8 cellular contexts compared by ENCODE assay signal in genomic region chr14:31419179-31420012, GRCh38. TPM values are rescaled to one million over a fixed set of nuclear protein-coding genes. Genes with fewer than 3 reads are reported as not detected.
A peak's percentile ranks its signal among the peaks of the same experiment; 100 is the strongest.
DNase-seq lines count a peak whose midpoint lies in the region; ATAC-seq, FAIRE-seq and TF ChIP-seq lines count a peak whose summit lies in the region.

No MANE protein-coding gene starts in this region.

- H3K4me3 ChIP-seq in BE2C (ENCODE audit: low read depth, low read length) = peak overlapping the region; percentile 98
- peak overlapping the region; percentile 98 for H3K4me3 ChIP-seq in astrocyte of the cerebellum (ENCODE audit: low read depth, low read length)
- H3K4me3 ChIP-seq in right lobe of liver = peak overlapping the region; percentile 76 to 99 (median 93)
- H3K4me3 ChIP-seq in transverse colon = peak overlapping the region; percentile 46 to 98 (median 90)

- H3K9me3 ChIP-seq in BE2C (no peaks in the 10 kb centered on the region), right lobe of liver (no peaks in the 10 kb centered on the region), transverse colon (no peaks in the 10 kb centered on the region)

- 1% methylated on average over 15 of the region's 15 CpGs for WGBS in right lobe of liver (ENCODE audit: insufficient coverage, low coverage, low lambda C conversion rate, missing lambda C conversion rate)
- 9 to 14% methylated on average over 8 to 15 of the region's 15 CpGs for whole genome bisulfite sequencing in transverse colon (ENCODE audit: low coverage in 1 of 2), 2 donors

- DNase-seq in BE2C = no peak
- no peak for DNase-seq in HTR-8/SVneo (ENCODE audit: insufficient read length, low spot score)
- peak; percentile 19 for DNase-seq in astrocyte of the cerebellum (ENCODE audit: low read depth)
- DNase-seq in right lobe of liver = no peak
- no peak for DNase-seq in transverse colon
- no peak for DNase-seq in stimulated activated CD8-positive, alpha-beta memory T cell treated with anti-CD3 and anti-CD28 coated beads, Interleukin-4, amount 100 ng/mL, for 48 hours
- DNase-seq in NCI-H2029 (lab: John Stamatoyannopoulos, UW) = no peak

- H3K4me1 ChIP-seq in BE2C (no peaks in the 10 kb centered on the region), right lobe of liver (peaks cover 0 to 16% (median 2%) of the 10 kb centered on the region in 4 donors), transverse colon (peaks cover 9 to 41% (median 17%) of the 10 kb centered on the region in 4 donors)

- peak overlapping the region; percentile 61 to 88 (median 71) for H3K27ac ChIP-seq in right lobe of liver
- peak overlapping the region; percentile 91 to 97 (median 94) for H3K27ac ChIP-seq in transverse colon

- FAIRE-seq in HTR-8/SVneo (lab: Jason Lieb, UNC) = peak; percentile 54

- H3K27me3 ChIP-seq in BE2C = no peaks in the 10 kb centered on the region
- no peaks in the 10 kb centered on the region for H3K27me3 ChIP-seq in right lobe of liver
- H3K27me3 ChIP-seq in transverse colon = no peaks in the 10 kb centered on the region

- TF ChIP-seq POLR2A in right lobe of liver (IDR thresholded peaks at IDR 0.05) = no peak
- no peak for TF ChIP-seq POLR2A in transverse colon (IDR thresholded peaks at IDR 0.05)

- TF ChIP-seq EP300 in transverse colon (IDR thresholded peaks at IDR 0.05; ENCODE audit: low read depth) = no peak

- intact Hi-C loops in right lobe of liver (cut with DNase I) (no loop called here), transverse colon (cut with DNase I; ENCODE audit: low total_unique reads) (loop anchor here (10.0 kb wide), 1 partner anchor 835 kb away; no protein-coding TSS in a partner anchor)

- ATAC-seq in right lobe of liver = no peak
- ATAC-seq in GM18517 (IDR thresholded peaks at IDR 0.05; ENCODE audit: unreplicated experiment) = no peak

- H3K36me3 ChIP-seq in BE2C = no peaks in the 10 kb centered on the region
- no peaks in the 10 kb centered on the region for H3K36me3 ChIP-seq in right lobe of liver
- H3K36me3 ChIP-seq in transverse colon = no peaks in the 10 kb centered on the region

- in situ Hi-C loops in astrocyte of the cerebellum (cut with HindIII; ENCODE audit: low sequenced_read_pairs) (no loop called here), transverse colon (cut with MboI; ENCODE audit: low pct_ligation_motif_present in 1 of 4, low pct_unique_long_range_greater_than_20kb in 1 of 4, low sequenced_read_pairs in 3 of 4) (no loop called here)

- TF ChIP-seq CTCF in BE2C (IDR thresholded peaks at IDR 0.05; ENCODE audit: low read depth, low read length) (no peak), astrocyte of the cerebellum (IDR thresholded peaks at IDR 0.05; ENCODE audit: low read depth, low read length, missing control alignments) (no peak), right lobe of liver (IDR thresholded peaks at IDR 0.05) (no peak), transverse colon (IDR thresholded peaks at IDR 0.05) (no peak)

RNA-seq across cellular contexts. Expression of gene HEATR5A, which starts 1.0 kb away (rescaled TPM):
- 6.3 TPM for polyA plus RNA-seq in BE2C (2012; ENCODE audit: insufficient read depth, insufficient read length, low read depth)
- total RNA-seq in right lobe of liver = 10 to 100 TPM; 13.2 to 20.8 (median 17.6) TPM
- total RNA-seq in transverse colon = 10 to 100 TPM; 15.3 to 58.4 (median 38.5) TPM

RNA-seq across cellular contexts. Expression of gene DTD2, which starts 37.9 kb away (rescaled TPM):
- 14.1 TPM for polyA plus RNA-seq in BE2C (2012; ENCODE audit: insufficient read depth, insufficient read length, low read depth)
- total RNA-seq in right lobe of liver = 10 to 100 TPM in 4 of 6 experiments, 1 to 10 TPM in 2; 8.1 to 20.0 (median 11.8) TPM
- total RNA-seq in transverse colon = 10 to 100 TPM in 3 of 4 donors, 1 to 10 TPM in 1; 7.5 to 62.7 (median 25.9) TPM
